Comparison of ENCODE assay signal across 19 cellular contexts in the genomic region with DNA sequence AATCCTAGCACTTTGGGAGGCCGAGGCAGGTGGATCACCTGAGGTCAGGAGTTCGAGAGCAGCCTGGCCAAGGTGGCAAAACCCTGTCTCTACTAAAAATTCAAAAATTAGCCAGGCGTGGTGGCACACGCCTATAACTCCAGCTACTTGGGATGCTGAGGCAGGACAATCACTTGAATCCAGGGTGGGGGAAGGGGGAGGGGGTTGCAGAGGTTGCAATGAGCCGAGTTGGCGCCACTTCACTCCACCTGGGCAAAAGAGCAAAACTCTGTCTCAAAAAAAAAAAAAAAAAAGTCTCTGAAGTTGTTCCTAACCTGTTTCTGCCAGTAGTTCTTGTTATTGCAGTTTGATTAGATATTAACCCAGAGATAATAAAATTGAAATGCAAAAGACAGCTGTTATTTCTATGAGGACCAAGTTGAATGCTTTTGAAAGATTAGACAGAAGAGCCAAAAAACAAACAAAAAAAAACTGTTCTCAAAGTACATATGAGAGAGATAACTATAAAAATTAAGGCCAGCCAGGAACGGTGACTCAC. TPM values are rescaled to one million over a fixed set of nuclear protein-coding genes. Genes with fewer than 3 reads are reported as not detected.
DNase-seq lines count a peak whose midpoint lies in the region; FAIRE-seq and TF ChIP-seq lines count a peak whose summit lies in the region.
"Had no signal": no experiment of that assay in that cellular context is flagged by ENCODE, and none has a peak within 500 bp of the region (broad histone marks: within the 10 kb centered on the region; RNA-seq: fewer than 3 reads in every experiment).

No MANE protein-coding gene starts in this region.

- 62% methylated on average over 7 of the region's 7 CpGs; no CpG with 5 or more reads in 1 of the 2 donors for WGBS in transverse colon (ENCODE audit: low coverage in 1 of 2), 2 donors

- H3K4me1 Mint-ChIP-seq in nephron = no peaks in the 10 kb centered on the region

- FAIRE-seq in RCC 7860 (lab: Jason Lieb, UNC) = no peak
- FAIRE-seq: A549, HepG2 had no signal

- intact Hi-C loops in transverse colon (cut with DNase I; ENCODE audit: low total_unique reads) = no loop called here

- no peak overlapping the region for H3K4me3 ChIP-seq in transverse colon
- no peak overlapping the region for H3K4me3 ChIP-seq in coronary artery
- H3K4me3 ChIP-seq: A549 had no signal

- peak; percentile 16 for DNase-seq in Caki2 (ENCODE audit: low read depth)
- DNase-seq in transverse colon = peak; percentile 45
- no peak for DNase-seq in NCI-H2029 (lab: John Stamatoyannopoulos, UW)
- no peak for DNase-seq in RCC 7860 (ENCODE audit: low spot score)
- no peak for DNase-seq in coronary artery (ENCODE audit: low spot score)
- DNase-seq: AML-193; Caco-2; CD4-positive, alpha-beta T cell; DMS79 treated with DMSO at 0.1 percent for 48 hours; GF-D8; GOT3; H7; HFFc6 had no signal

- H3K27me3 ChIP-seq in transverse colon = no peaks in the 10 kb centered on the region

- TF ChIP-seq POLR2A in transverse colon (IDR thresholded peaks at IDR 0.05) = no peak

- TF ChIP-seq EP300 in transverse colon (IDR thresholded peaks at IDR 0.05; ENCODE audit: low read depth) = no peak

- no peaks in the 10 kb centered on the region for H3K9me3 Mint-ChIP-seq in nephron
- H3K9me3 Mint-ChIP-seq: CD4-positive, alpha-beta T cell; HFFc6 had no signal

- H3K27ac ChIP-seq in VCaP (peak overlapping the region; percentile 58), transverse colon (peak overlapping the region in 2 of 4 donors; percentile 46 to 61), coronary artery (no peak overlapping the region)
- H3K27ac ChIP-seq: 22Rv1, A549, C4-2B had no signal

- no peak for TF ChIP-seq CTCF in VCaP (conservative IDR thresholded peaks at IDR 0.05)
- no peak for TF ChIP-seq CTCF in nephron (IDR thresholded peaks at IDR 0.05; ENCODE audit: unreplicated experiment in 3 of 3)
- no peak for TF ChIP-seq CTCF in transverse colon (IDR thresholded peaks at IDR 0.05)
- TF ChIP-seq CTCF in coronary artery (IDR thresholded peaks at IDR 0.05) = no peak

- in situ Hi-C loops in Caki2 (cut with HindIII; ENCODE audit: low pct_unique_long_range_greater_than_20kb, low sequenced_read_pairs) = no loop called here
- in situ Hi-C loops in transverse colon (cut with MboI; ENCODE audit: low pct_ligation_motif_present in 1 of 4, low pct_unique_long_range_greater_than_20kb in 1 of 4, low sequenced_read_pairs in 3 of 4) = no loop called here

- H3K27me3 Mint-ChIP-seq in nephron (ENCODE audit: low read depth) = no peaks in the 10 kb centered on the region
- H3K27me3 Mint-ChIP-seq: CD4-positive, alpha-beta T cell had no signal

- no peak overlapping the region for H3K4me3 Mint-ChIP-seq in nephron
- H3K4me3 Mint-ChIP-seq: CD4-positive, alpha-beta T cell; HFFc6 had no signal

- peaks cover 50% of the 10 kb centered on the region for H3K36me3 Mint-ChIP-seq in nephron (ENCODE audit: low read depth)

- H3K36me3 ChIP-seq in transverse colon = no peaks in the 10 kb centered on the region

- H3K9me3 ChIP-seq in transverse colon = no peaks in the 10 kb centered on the region
- H3K9me3 ChIP-seq: A549, Caco-2 had no signal

- H3K4me1 ChIP-seq in transverse colon = no peaks in the 10 kb centered on the region
- H3K4me1 ChIP-seq: A549, Caco-2 had no signal

- H3K27ac Mint-ChIP-seq in nephron = peak overlapping the region; percentile 54 to 77 (median 67)
- H3K27ac Mint-ChIP-seq: CD4-positive, alpha-beta T cell; HFFc6 had no signal

RNA-seq across cellular contexts. Expression of a gene that starts 22.6 kb away (rescaled TPM):
- total RNA-seq in Caki2 (2014; rRNA removed; shearing (Covaris generic); ENCODE audit: low replicate concordance) = 26.0 and 33.8 TPM in 2 replicates
- 10 to 100 TPM in 3 of 4 donors, 1 to 10 TPM in 1; 4.1 to 28.7 (median 16.8) TPM for total RNA-seq in transverse colon

RNA-seq across cellular contexts. Expression of a gene that starts 49.9 kb away (rescaled TPM):
- total RNA-seq in Caki2 (2014; rRNA removed; shearing (Covaris generic); ENCODE audit: low replicate concordance) = 0.20 and 0.84 TPM in 2 replicates
- 10 to 100 TPM; 12.9 to 80.8 (median 57.9) TPM for total RNA-seq in transverse colon

Comparison
In these comparisons a context has a peak if more than half of its experiments do, and no peak if none do; other contexts are left out.
1. DNase-seq: peak in Caki2 (single experiment) and transverse colon (single experiment); none in NCI-H2029 (single experiment), RCC 7860 (single experiment) and coronary artery (single experiment).